18 cellular contexts compared by ENCODE assay signal in genomic region chr17:66786101-66786500, GRCh38. TPM values are rescaled to one million over a fixed set of nuclear protein-coding genes. Genes with fewer than 3 reads are reported as not detected.
DNase-seq lines count a peak whose midpoint lies in the region; ATAC-seq and TF ChIP-seq lines count a peak whose summit lies in the region.
"Had no signal": no experiment of that assay in that cellular context is flagged by ENCODE, and none has a peak within 500 bp of the region (broad histone marks: within the 10 kb centered on the region; RNA-seq: fewer than 3 reads in every experiment).

No MANE protein-coding gene starts in this region.

- peak overlapping the region; percentile 15 to 90 (median 83); a peak in 20 of 22 replicates for H3K4me2 ChIP-seq in BLaER1 treated with 17β-estradiol and CSF1 and Interleukin-3, amounts not matched to agents 10 nM and 100 nM
- no peak overlapping the region for H3K4me2 ChIP-seq in OCI-LY7 (ENCODE audit: low read length)
- H3K4me2 ChIP-seq: PC-9 had no signal

- peak overlapping the region in 4 of 11 experiments; percentile 26 to 55 (median 48); a peak in 6 of 22 replicates for H3K9ac ChIP-seq in BLaER1 treated with 17β-estradiol and CSF1 and Interleukin-3, amounts not matched to agents 10 nM and 100 nM

- H3K4me3 ChIP-seq in BLaER1 treated with 17β-estradiol and CSF1 and Interleukin-3, amounts not matched to agents 10 nM and 100 nM: no peak overlapping the region
- H3K4me3 ChIP-seq in H7 (ENCODE audit: insufficient read depth, low read depth, low read length) (no peak overlapping the region), OCI-LY7 (ENCODE audit: low read depth, low read length, poor library complexity, severe bottlenecking) (no peak overlapping the region), prostate gland (no peak overlapping the region)
- H3K4me3 ChIP-seq: K562, PC-9 had no signal

- no peak overlapping the region for H2AFZ ChIP-seq in OCI-LY7 (ENCODE audit: low read length)
- H2AFZ ChIP-seq: PC-9 had no signal

- peaks cover 0 to 89% (median 0%) of the 10 kb centered on the region in 11 experiments; a peak in 4 of 22 replicates for H4K20me1 ChIP-seq in BLaER1 treated with 17β-estradiol and CSF1 and Interleukin-3, amounts not matched to agents 10 nM and 100 nM
- H4K20me1 ChIP-seq in OCI-LY7 (ENCODE audit: insufficient read depth, low read length): no peaks in the 10 kb centered on the region

- H3K9me3 ChIP-seq in BLaER1 treated with 17β-estradiol and CSF1 and Interleukin-3, amounts not matched to agents 10 nM and 100 nM (replicated peaks in 1 of 11): no peaks in the 10 kb centered on the region
- H3K9me3 ChIP-seq in OCI-LY7 (ENCODE audit: low read length): no peaks in the 10 kb centered on the region
- H3K9me3 ChIP-seq in prostate gland: no peaks in the 10 kb centered on the region

- no peak for TF ChIP-seq CTCF in OCI-LY7 (conservative IDR thresholded peaks at IDR 0.05; ENCODE audit: low read length)
- TF ChIP-seq CTCF in prostate gland (IDR thresholded peaks at IDR 0.05): no peak

- intact Hi-C loops in OCI-LY7 (cut with micrococcal nuclease; ENCODE audit: unreplicated experiment): no loop called here
- intact Hi-C loops in prostate gland (cut with DNase I): no loop called here

- POLR2A ChIA-PET in OCI-LY7 (lab: Charles Lee): interaction anchor here (0.6 to 1.1 kb wide), 2 partner anchors 44 to 746 kb away, joined by 3 read pairs; no protein-coding TSS in a partner anchor

- no TSS peak for BruUV-seq in OCI-LY7 (replicated peaks; lab: Mats Ljungman, UMichigan)

- H3K79me2 ChIP-seq in OCI-LY7 (ENCODE audit: insufficient read depth, low read depth, low read length): no peaks in the 10 kb centered on the region

- WGBS in prostate gland: 84% methylated on average over 10 of the region's 10 CpGs

- peak overlapping the region in 8 of 11 experiments; percentile 8 to 84 (median 62); a peak in 14 of 22 replicates for H3K27ac ChIP-seq in BLaER1 treated with 17β-estradiol and CSF1 and Interleukin-3, amounts not matched to agents 10 nM and 100 nM
- H3K27ac ChIP-seq in OCI-LY7 (ENCODE audit: low read depth, low read length, poor library complexity, severe bottlenecking) (no peak overlapping the region), prostate gland (no peak overlapping the region)
- H3K27ac ChIP-seq: PC-9, RWPE1 had no signal

- peaks cover 61 to 100% (median 95%) of the 10 kb centered on the region in 10 experiments for H3K4me1 ChIP-seq in BLaER1 treated with 17β-estradiol and CSF1 and Interleukin-3, amounts not matched to agents 10 nM and 100 nM
- H3K4me1 ChIP-seq in OCI-LY7 (ENCODE audit: insufficient read depth, low read length, poor library complexity, severe bottlenecking) (peaks cover 25% of the 10 kb centered on the region), prostate gland (replicated peaks) (no peaks in the 10 kb centered on the region)

- H3K36me3 ChIP-seq in BLaER1 treated with 17β-estradiol and CSF1 and Interleukin-3, amounts not matched to agents 10 nM and 100 nM: peaks cover 0 to 86% (median 0%) of the 10 kb centered on the region in 11 experiments; a peak in 6 of 22 replicates
- H3K36me3 ChIP-seq in H7 (replicated peaks; ENCODE audit: control insufficient read depth, insufficient read depth, low read length) (no peaks in the 10 kb centered on the region), OCI-LY7 (ENCODE audit: insufficient read depth, low read length) (no peaks in the 10 kb centered on the region), prostate gland (no peaks in the 10 kb centered on the region)

- no peak for TF ChIP-seq POLR2A in prostate gland (IDR thresholded peaks at IDR 0.05)

- H3K9me2 ChIP-seq in OCI-LY7 (ENCODE audit: insufficient read depth, low read length): no peaks in the 10 kb centered on the region

- DNase-seq in H7: peak; percentile 35
- DNase-seq in OCI-LY7 (ENCODE audit: low spot score): peak; percentile 12
- peak; percentile 42 for DNase-seq in left kidney (ENCODE audit: low read depth, low spot score)
- no peak for DNase-seq in epidermal melanocyte (ENCODE audit: insufficient read length, low spot score)
- DNase-seq in prostate gland (ENCODE audit: low spot score): no peak
- DNase-seq: C1 segment of cervical spinal cord; CD8-positive, alpha-beta memory T cell; HFFc6; MV-4-11; NCI-H187 treated with DMSO at 0.1 percent for 48 hours; NCI-H774; PC-9; SIG-M5 had no signal

- CTCF ChIA-PET in OCI-LY7 (lab: Charles Lee; ENCODE audit: unreplicated experiment): no interaction called here

- no peaks in the 10 kb centered on the region for H3K27me3 ChIP-seq in BLaER1 treated with 17β-estradiol and CSF1 and Interleukin-3, amounts not matched to agents 10 nM and 100 nM
- H3K27me3 ChIP-seq in H7 (ENCODE audit: control insufficient read depth, insufficient read depth, low read length): no peaks in the 10 kb centered on the region
- H3K27me3 ChIP-seq in prostate gland (replicated peaks; ENCODE audit: insufficient read depth): no peaks in the 10 kb centered on the region

- no peak for ATAC-seq in activated CD4-positive, CD25-positive, alpha-beta regulatory T cell treated with anti-CD3 and anti-CD28 coated beads, Interleukin-2, amount 50 U/mL, for 24 hours
- ATAC-seq: K562 had no signal

RNA-seq across cellular contexts. Expression of gene CACNG5, which starts 48.8 kb away (rescaled TPM):
- total RNA-seq in H7 (2014; rRNA removed; shearing (Covaris generic)): 1.4 and 2.0 TPM in 2 replicates
- total RNA-seq in OCI-LY7 (2014; rRNA removed; shearing (Covaris generic)): not detected in 2 replicates
- total RNA-seq in OCI-LY7 (2022): not detected in 2 replicates
- not detected for total RNA-seq in prostate gland
- total RNA-seq: CD8-positive, alpha-beta memory T cell; G401; HFFc6; K562; PC-9 had no signal

Comparison
In these comparisons a context has a peak if more than half of its experiments do, and no peak if none do; other contexts are left out.
1. H3K27ac ChIP-seq: peak in BLaER1 treated with 17β-estradiol and CSF1 and Interleukin-3, amounts not matched to agents 10 nM and 100 nM (8 of 11); none in OCI-LY7 (single experiment) and prostate gland (0 of 2).
2. DNase-seq: peak in H7 (single experiment), OCI-LY7 (single experiment) and left kidney (single experiment); none in epidermal melanocyte (single experiment) and prostate gland (single experiment).